In the genomic region with DNA sequence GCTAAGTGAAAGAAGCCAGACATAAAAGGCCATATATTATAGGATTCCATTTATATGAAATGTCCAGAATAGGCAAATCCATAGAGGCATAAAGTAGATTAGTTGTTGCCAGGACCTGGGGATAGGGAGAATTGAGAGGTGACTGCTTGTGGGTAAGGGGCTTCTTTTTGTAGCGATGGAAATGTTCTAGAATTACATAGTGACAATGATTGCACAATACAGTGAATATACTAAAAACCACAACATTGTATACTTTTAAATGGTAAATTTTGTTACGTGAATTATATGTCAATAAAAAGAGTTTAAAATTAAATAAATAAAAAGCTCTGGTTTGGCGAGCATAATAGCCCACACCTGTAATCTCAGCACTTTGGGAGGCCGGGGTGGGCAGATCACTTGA, we compare ENCODE assay signal across 34 cellular contexts.
"Had no signal": no experiment of that assay in that cellular context is flagged by ENCODE, and none has a peak within 500 bp of the region (broad histone marks: within the 10 kb centered on the region; RNA-seq: fewer than 3 reads in every experiment).

No MANE protein-coding gene starts in this region.

- H3K4me3 ChIP-seq: MG63 had no signal

- H3K36me3 ChIP-seq: MG63 had no signal

- DNase-seq: Karpas-422, Kasumi-1, MG63, MM.1S, MV-4-11, NCI-H1048, NCI-H1092, NCI-H1092 treated with DMSO at 0.1 percent for 48 hours, NCI-H1105, NCI-H1105 treated with DMSO at 0.1 percent for 48 hours, NCI-H1417, NCI-H1417 treated with DMSO at 0.1 percent for 48 hours, NCI-H1436, NCI-H1436 treated with DMSO at 0.1 percent for 48 hours, NCI-H146, NCI-H1694, NCI-H1694 treated with DMSO at 0.1 percent for 48 hours, NCI-H187, NCI-H187 treated with DMSO at 0.1 percent for 48 hours, NCI-H1930, NCI-H2029, NCI-H2029 treated with DMSO at 0.1 percent for 48 hours, NCI-H2081, NCI-H2081 treated with DMSO at 0.1 percent for 48 hours, NCI-H2107, NCI-H2171, NCI-H2171 treated with DMSO at 0.1 percent for 48 hours, NCI-H2227 treated with DMSO at 0.1 percent for 48 hours, NCI-H226, NCI-H345, NCI-H446, NCI-H446 treated with DMSO at 0.1 percent for 48 hours, NCI-H510A, NCI-H510A treated with DMSO at 0.1 percent for 48 hours had no signal

- H3K9me3 ChIP-seq: MG63 had no signal

- H3K27me3 ChIP-seq: MG63 had no signal
